Comparison of ENCODE assay signal across 22 cellular contexts in genomic region chr3:179081885-179082284, GRCh38.
"Had no signal": no experiment of that assay in that cellular context is flagged by ENCODE, and none has a peak within 500 bp of the region (broad histone marks: within the 10 kb centered on the region; RNA-seq: fewer than 3 reads in every experiment).

No MANE protein-coding gene starts in this region.

- H3K4me1 ChIP-seq: colonic mucosa, esophagus squamous epithelium, heart right ventricle, right atrium auricular region, sigmoid colon, stomach, uterus had no signal

- H3K4me1 Mint-ChIP-seq: neural progenitor cell had no signal

- H3K27ac Mint-ChIP-seq: natural killer cell treated with Interleukin-12 subunit alpha and Interleukin-12 subunit beta and Interleukin-15 and Interleukin-18, amount 100 ng/mL, for 72 hours; neural progenitor cell; type B pancreatic cell had no signal

- DNase-seq: colonic mucosa; dermis blood vessel endothelial cell; esophagus squamous epithelium; heart right ventricle; hypothalamus; islet precursor cell; midbrain; nucleus accumbens; ovary; sigmoid colon; stimulated activated CD4-positive, alpha-beta T cell treated with anti-CD3 and anti-CD28 coated beads, Interleukin-12 subunit alpha, Interleukin-12 subunit beta, amount 100 ng/mL, for 4 hours; stimulated activated naive CD4-positive, alpha-beta T cell; stomach; substantia nigra; uterus had no signal

- H3K27ac ChIP-seq: colonic mucosa, esophagus squamous epithelium, heart right ventricle, neural progenitor cell, ovary, right atrium auricular region, sigmoid colon, skin epidermis, stomach, uterus had no signal

- ATAC-seq: heart right ventricle; left lobe of liver; natural killer cell treated with Interleukin-12 subunit alpha and Interleukin-12 subunit beta and Interleukin-15 and Interleukin-18, amount 100 ng/mL, for 72 hours had no signal

- H3K36me3 Mint-ChIP-seq: memory B cell; natural killer cell treated with Interleukin-12 subunit alpha and Interleukin-12 subunit beta and Interleukin-15 and Interleukin-18, amount 100 ng/mL, for 72 hours; neural progenitor cell; type B pancreatic cell had no signal

- H3K9me3 Mint-ChIP-seq: memory B cell; natural killer cell treated with Interleukin-12 subunit alpha and Interleukin-12 subunit beta and Interleukin-15 and Interleukin-18, amount 100 ng/mL, for 72 hours; neural progenitor cell; type B pancreatic cell had no signal

- H3K4me3 Mint-ChIP-seq: memory B cell; natural killer cell treated with Interleukin-12 subunit alpha and Interleukin-12 subunit beta and Interleukin-15 and Interleukin-18, amount 100 ng/mL, for 72 hours; neural progenitor cell; type B pancreatic cell had no signal

- H3K27me3 Mint-ChIP-seq: memory B cell, type B pancreatic cell had no signal

- H3K27me3 ChIP-seq: colonic mucosa, heart right ventricle, neural progenitor cell, ovary, right atrium auricular region, sigmoid colon, stomach, uterus had no signal
